In the genomic region with DNA sequence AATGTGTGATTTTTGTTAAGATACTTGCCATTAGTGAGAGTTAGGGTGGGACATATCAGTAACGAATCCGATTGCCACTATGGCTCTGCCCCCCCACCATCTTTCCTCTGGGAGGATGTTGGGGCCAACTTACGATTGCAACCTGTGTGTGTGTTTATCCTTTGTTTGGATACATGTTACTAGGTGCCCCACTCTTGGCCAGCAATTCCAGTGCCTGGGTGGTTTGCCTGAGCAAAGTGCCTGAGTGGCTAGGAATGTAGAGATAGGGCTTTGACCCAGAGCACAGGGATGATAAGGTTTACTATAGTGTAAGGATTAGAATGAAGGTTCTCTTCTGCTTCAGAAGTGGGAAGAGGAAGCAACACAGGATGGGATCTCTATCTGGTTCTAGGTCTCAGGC, we compare ENCODE assay signal across 19 cellular contexts.
DNase-seq lines count a peak whose midpoint lies in the region; ATAC-seq, FAIRE-seq and TF ChIP-seq lines count a peak whose summit lies in the region.
"Had no signal": no experiment of that assay in that cellular context is flagged by ENCODE, and none has a peak within 500 bp of the region (broad histone marks: within the 10 kb centered on the region; RNA-seq: fewer than 3 reads in every experiment).

No MANE protein-coding gene starts in this region.

- 62% methylated on average over 3 of the region's 3 CpGs for WGBS in right cardiac atrium

- no peak for TF ChIP-seq CTCF in bronchial epithelial cell (IDR thresholded peaks at IDR 0.05; ENCODE audit: insufficient read depth, low read length, severe bottlenecking)
- no peak for TF ChIP-seq CTCF in gastrocnemius medialis (IDR thresholded peaks at IDR 0.05 in 4 of 5, conservative IDR thresholded peaks at IDR 0.05 in 1 of 5)

- H3K4me3 ChIP-seq in bronchial epithelial cell (ENCODE audit: low read depth, low read length) (no peak overlapping the region), right cardiac atrium (ENCODE audit: low read length) (no peak overlapping the region), gastrocnemius medialis (no peak overlapping the region)
- H3K4me3 ChIP-seq: esophagus muscularis mucosa had no signal

- DNase-seq in MV-4-11 (lab: John Stamatoyannopoulos, UW) (peak; percentile 11), bronchial epithelial cell (ENCODE audit: low read depth) (peak; percentile 46), right cardiac atrium (peak; percentile 51 to 70 (median 63)), gastrocnemius medialis (peak in 1 of 2 donors; percentile 48), DMS153 treated with DMSO at 0.1 percent for 48 hours (lab: John Stamatoyannopoulos, UW; ENCODE audit: unreplicated experiment) (no peak), HUDEP-2 (lab: John Stamatoyannopoulos, UW; ENCODE audit: unreplicated experiment in 76 of 76) (no peak)
- no peak for DNase-seq in activated T-cell treated with anti-CD3 and anti-CD28 coated beads, Interleukin-2, amount 50 U/mL, for 1 hour
- DNase-seq: activated effector memory CD4-positive, alpha-beta T cell treated with anti-CD3 and anti-CD28 coated beads, Interleukin-2, amount 50 U/mL, for 16 hours; CD8-positive, alpha-beta memory T cell; Karpas-422; kidney; NCI-H1417; NCI-H2171 treated with DMSO at 0.1 percent for 48 hours; SK-N-SH; stimulated activated naive CD8-positive, alpha-beta T cell treated with anti-CD3 and anti-CD28 coated beads, Interleukin-15, Interleukin-2, amounts not matched to agents 100 U/mL and 50 U/mL, for 24 hours had no signal

- intact Hi-C loops in right cardiac atrium (cut with DNase I) = no loop called here
- intact Hi-C loops in gastrocnemius medialis (cut with DNase I; ENCODE audit: low total_unique reads) = no loop called here

- in situ Hi-C loops in gastrocnemius medialis (cut with MboI; ENCODE audit: low sequenced_read_pairs in 4 of 4) = no loop called here

- H3K27ac ChIP-seq in right cardiac atrium (ENCODE audit: low read length) (no peak overlapping the region), gastrocnemius medialis (peak overlapping the region; percentile 14 to 48 (median 28))
- H3K27ac ChIP-seq: esophagus muscularis mucosa had no signal

- ATAC-seq in right cardiac atrium (peak; percentile 89 to 94), gastrocnemius medialis (peak in 1 of 2 donors; percentile 70), HG02885 (IDR thresholded peaks at IDR 0.05; ENCODE audit: poor library complexity, unreplicated experiment) (no peak)
- ATAC-seq: activated CD4-positive, CD25-positive, alpha-beta regulatory T cell treated with anti-CD3 and anti-CD28 coated beads, Interleukin-2, amount 50 U/mL, for 24 hours; stimulated activated naive CD8-positive, alpha-beta T cell treated with anti-CD3 and anti-CD28 coated beads, Interleukin-15, Interleukin-2, amounts not matched to agents 100 U/mL and 50 U/mL, for 24 hours had no signal

- H3K27me3 ChIP-seq in bronchial epithelial cell (ENCODE audit: control insufficient read depth, insufficient read depth, low read length) (no peaks in the 10 kb centered on the region), right cardiac atrium (ENCODE audit: control insufficient read depth, insufficient read depth) (no peaks in the 10 kb centered on the region), gastrocnemius medialis (no peaks in the 10 kb centered on the region)
- H3K27me3 ChIP-seq: esophagus muscularis mucosa had no signal

- no peak for FAIRE-seq in bronchial epithelial cell (lab: Jason Lieb, UNC)
- FAIRE-seq: GM18507, kidney had no signal

- no peak for TF ChIP-seq POLR2A in gastrocnemius medialis (IDR thresholded peaks at IDR 0.05)

- no peaks in the 10 kb centered on the region for H3K4me1 ChIP-seq in right cardiac atrium (ENCODE audit: control insufficient read depth, insufficient read depth, low read length)
- peaks cover 8 to 23% of the 10 kb centered on the region in 2 donors for H3K4me1 ChIP-seq in gastrocnemius medialis
- H3K4me1 ChIP-seq: esophagus muscularis mucosa had no signal

- peaks cover 23% of the 10 kb centered on the region for H3K36me3 ChIP-seq in bronchial epithelial cell (ENCODE audit: control insufficient read depth, insufficient read depth, low read length)
- peaks cover 0 to 14% of the 10 kb centered on the region in 2 donors for H3K36me3 ChIP-seq in gastrocnemius medialis
- H3K36me3 ChIP-seq: esophagus muscularis mucosa had no signal

- H3K9me3 ChIP-seq in right cardiac atrium (ENCODE audit: control insufficient read depth, low read length) = no peaks in the 10 kb centered on the region
- no peaks in the 10 kb centered on the region for H3K9me3 ChIP-seq in gastrocnemius medialis
- H3K9me3 ChIP-seq: esophagus muscularis mucosa, SK-N-SH had no signal

Comparison
In these comparisons a context has a peak if more than half of its experiments do, and no peak if none do; other contexts are left out.
1. DNase-seq: peak in MV-4-11 (single experiment), bronchial epithelial cell (single experiment) and right cardiac atrium (3 of 3); none in DMS153 treated with DMSO at 0.1 percent for 48 hours (single experiment), activated T-cell treated with anti-CD3 and anti-CD28 coated beads, Interleukin-2, amount 50 U/mL, for 1 hour (single experiment) and HUDEP-2 (0 of 76).